ENCODE assay signal across 1 cellular context in genomic region chr10:24884793-24885192, GRCh38.
TF ChIP-seq lines count a peak whose summit lies in the region.

No MANE protein-coding gene starts in this region.

TF ChIP-seq in IMR-90, 13 proteins besides CTCF, POLR2A, EP300 and RAD21:
- no peak for TF ChIP-seq RFX5 (IDR thresholded peaks at IDR 0.05; ENCODE audit: low read depth, low read length)
- no peak for TF ChIP-seq CHD1 (IDR thresholded peaks at IDR 0.05; ENCODE audit: low read depth, low read length)
- TF ChIP-seq, protein P1, sequence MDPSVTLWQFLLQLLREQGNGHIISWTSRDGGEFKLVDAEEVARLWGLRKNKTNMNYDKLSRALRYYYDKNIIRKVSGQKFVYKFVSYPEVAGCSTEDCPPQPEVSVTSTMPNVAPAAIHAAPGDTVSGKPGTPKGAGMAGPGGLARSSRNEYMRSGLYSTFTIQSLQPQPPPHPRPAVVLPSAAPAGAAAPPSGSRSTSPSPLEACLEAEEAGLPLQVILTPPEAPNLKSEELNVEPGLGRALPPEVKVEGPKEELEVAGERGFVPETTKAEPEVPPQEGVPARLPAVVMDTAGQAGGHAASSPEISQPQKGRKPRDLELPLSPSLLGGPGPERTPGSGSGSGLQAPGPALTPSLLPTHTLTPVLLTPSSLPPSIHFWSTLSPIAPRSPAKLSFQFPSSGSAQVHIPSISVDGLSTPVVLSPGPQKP (IDR thresholded peaks at IDR 0.05; ENCODE audit: borderline replicate concordance, low read depth, low read length), result no peak
- no peak for TF ChIP-seq MAZ (IDR thresholded peaks at IDR 0.05; ENCODE audit: borderline replicate concordance, low read depth, low read length)
- no peak for TF ChIP-seq RCOR1 (IDR thresholded peaks at IDR 0.05; ENCODE audit: insufficient replicate concordance, low read length)
- TF ChIP-seq SMC3 (IDR thresholded peaks at IDR 0.05; ENCODE audit: low read depth, low read length), result no peak
TF ChIP-seq in IMR-90: peak in this region for 0.
